In genomic region chr1:174954686-174955669, GRCh38 we compare ENCODE assay signal across 1 cellular context.
TF ChIP-seq lines count a peak whose summit lies in the region.

No MANE protein-coding gene starts in this region.

TF ChIP-seq in GM12878, 131 proteins besides CTCF, POLR2A, EP300 and RAD21 (continued from another document):
- peak; percentile 53; the same call in 1 of the 2 replicates for TF ChIP-seq EED (IDR thresholded peaks at IDR 0.05; ENCODE audit: low read depth)
- TF ChIP-seq SMAD1 (IDR thresholded peaks at IDR 0.05; ENCODE audit: low read depth, partially characterized antibody): peak; percentile 73
- no peak for TF ChIP-seq BHLHE40 (IDR thresholded peaks at IDR 0.05; ENCODE audit: borderline replicate concordance in 1 of 2, low read depth in 2 of 2, low read length in 1 of 2)
- TF ChIP-seq IKZF1 (conservative IDR thresholded peaks at IDR 0.05): peak; percentile 39
- peak; percentile 36; the same call in 1 of the 2 replicates for TF ChIP-seq NFIC (IDR thresholded peaks at IDR 0.05; ENCODE audit: low read depth, low read length)
- TF ChIP-seq ZNF24 (IDR thresholded peaks at IDR 0.05): no peak
- peak; percentile 67 for TF ChIP-seq MEF2B (IDR thresholded peaks at IDR 0.05; ENCODE audit: partially characterized antibody, poor library complexity, severe bottlenecking)
TF ChIP-seq in GM12878: peak in this region for 8.
